In the genomic region with DNA sequence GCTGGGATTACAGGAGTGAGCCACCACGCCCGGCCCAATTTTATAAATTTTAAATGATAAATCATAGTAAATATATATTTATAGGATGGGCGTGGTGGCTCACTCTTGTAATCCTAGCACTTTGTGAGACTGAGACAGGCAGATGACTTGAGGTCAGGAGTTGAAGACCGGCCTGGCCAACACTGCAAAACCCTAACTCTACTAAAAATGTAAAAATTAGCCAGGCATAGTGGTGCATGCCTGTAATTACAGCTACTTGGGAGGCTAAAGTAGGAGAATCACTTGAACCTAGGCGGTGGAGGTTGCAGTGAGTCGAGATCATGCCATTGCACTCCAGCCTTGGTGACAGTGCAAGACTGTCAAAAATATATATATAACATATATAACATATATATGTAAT, we compare ENCODE assay signal across 22 cellular contexts.
"Had no signal": no experiment of that assay in that cellular context is flagged by ENCODE, and none has a peak within 500 bp of the region (broad histone marks: within the 10 kb centered on the region; RNA-seq: fewer than 3 reads in every experiment).

No MANE protein-coding gene starts in this region.

- H2AFZ ChIP-seq: parathyroid adenoma had no signal

- DNase-seq: activated CD4-positive, alpha-beta memory T cell treated with anti-CD3 and anti-CD28 coated beads for 36 hours; activated CD4-positive, alpha-beta T cell treated with anti-CD3 and anti-CD28 coated beads for 48 hours; activated naive CD4-positive, alpha-beta T cell treated with Interleukin-2 at 50 U/mL for 16 hours; activated naive CD8-positive, alpha-beta T cell treated with anti-CD3 and anti-CD28 coated beads for 36 hours; activated T-cell treated with anti-CD3 and anti-CD28 coated beads, Interleukin-2, amount 50 U/mL, for 48 hours; amygdala; cerebellar nuclear complex; cortex of kidney; head of caudate nucleus; hypothalamus; nephron progenitor cell; nucleus accumbens; right cardiac atrium; stimulated activated CD4-positive, alpha-beta T cell treated with anti-CD3 and anti-CD28 coated beads, Interleukin-1b, Interleukin-23, amount 100 ng/mL, for 48 hours; stomach; T-helper 17 cell; transverse colon; uterus had no signal

- H3K27me3 Mint-ChIP-seq: activated CD4-positive, alpha-beta memory T cell treated with anti-CD3 and anti-CD28 coated beads for 36 hours; activated naive CD8-positive, alpha-beta T cell treated with anti-CD3 and anti-CD28 coated beads for 36 hours; T-helper 17 cell had no signal

- H3K36me3 ChIP-seq: uterus had no signal

- H3K9me3 ChIP-seq: gastroesophageal sphincter, stomach, transverse colon, uterus had no signal

- H3K9ac ChIP-seq: parathyroid adenoma had no signal

- H3K27ac Mint-ChIP-seq: activated CD4-positive, alpha-beta memory T cell treated with anti-CD3 and anti-CD28 coated beads for 36 hours; activated naive CD8-positive, alpha-beta T cell treated with anti-CD3 and anti-CD28 coated beads for 36 hours; nephron progenitor cell; stimulated activated effector memory CD8-positive, alpha-beta T cell treated with anti-CD3 and anti-CD28 coated beads, Interleukin-12 subunit alpha, Interleukin-12 subunit beta, amount 100 ng/mL, for 72 hours; T-helper 17 cell had no signal

- H3K4me3 Mint-ChIP-seq: activated CD4-positive, alpha-beta memory T cell treated with anti-CD3 and anti-CD28 coated beads for 36 hours; activated naive CD8-positive, alpha-beta T cell treated with anti-CD3 and anti-CD28 coated beads for 36 hours; nephron progenitor cell; stimulated activated effector memory CD8-positive, alpha-beta T cell treated with anti-CD3 and anti-CD28 coated beads, Interleukin-12 subunit alpha, Interleukin-12 subunit beta, amount 100 ng/mL, for 72 hours; T-helper 17 cell had no signal

- H3K27me3 ChIP-seq: gastroesophageal sphincter, stomach, transverse colon, uterus had no signal

- H3K79me2 ChIP-seq: parathyroid adenoma had no signal

- H3K4me1 ChIP-seq: gastroesophageal sphincter, parathyroid adenoma, stomach, transverse colon, uterus had no signal

- H3K9me3 Mint-ChIP-seq: activated CD4-positive, alpha-beta memory T cell treated with anti-CD3 and anti-CD28 coated beads for 36 hours; activated naive CD8-positive, alpha-beta T cell treated with anti-CD3 and anti-CD28 coated beads for 36 hours; nephron progenitor cell; stimulated activated effector memory CD8-positive, alpha-beta T cell treated with anti-CD3 and anti-CD28 coated beads, Interleukin-12 subunit alpha, Interleukin-12 subunit beta, amount 100 ng/mL, for 72 hours had no signal

- H3K4me3 ChIP-seq: gastroesophageal sphincter, stomach, transverse colon, uterus had no signal

- ATAC-seq: esophagus mucosa; gastroesophageal sphincter; right cardiac atrium; stimulated activated effector memory CD8-positive, alpha-beta T cell treated with anti-CD3 and anti-CD28 coated beads, Interleukin-12 subunit alpha, Interleukin-12 subunit beta, amount 100 ng/mL, for 72 hours; T-helper 17 cell had no signal

- H3K27ac ChIP-seq: gastroesophageal sphincter, parathyroid adenoma, stomach, transverse colon, uterus had no signal

- H3K4me1 Mint-ChIP-seq: activated naive CD8-positive, alpha-beta T cell treated with anti-CD3 and anti-CD28 coated beads for 36 hours; nephron progenitor cell; stimulated activated effector memory CD8-positive, alpha-beta T cell treated with anti-CD3 and anti-CD28 coated beads, Interleukin-12 subunit alpha, Interleukin-12 subunit beta, amount 100 ng/mL, for 72 hours; T-helper 17 cell had no signal
